ENCODE assay signal across 1 cellular context in the genomic region with DNA sequence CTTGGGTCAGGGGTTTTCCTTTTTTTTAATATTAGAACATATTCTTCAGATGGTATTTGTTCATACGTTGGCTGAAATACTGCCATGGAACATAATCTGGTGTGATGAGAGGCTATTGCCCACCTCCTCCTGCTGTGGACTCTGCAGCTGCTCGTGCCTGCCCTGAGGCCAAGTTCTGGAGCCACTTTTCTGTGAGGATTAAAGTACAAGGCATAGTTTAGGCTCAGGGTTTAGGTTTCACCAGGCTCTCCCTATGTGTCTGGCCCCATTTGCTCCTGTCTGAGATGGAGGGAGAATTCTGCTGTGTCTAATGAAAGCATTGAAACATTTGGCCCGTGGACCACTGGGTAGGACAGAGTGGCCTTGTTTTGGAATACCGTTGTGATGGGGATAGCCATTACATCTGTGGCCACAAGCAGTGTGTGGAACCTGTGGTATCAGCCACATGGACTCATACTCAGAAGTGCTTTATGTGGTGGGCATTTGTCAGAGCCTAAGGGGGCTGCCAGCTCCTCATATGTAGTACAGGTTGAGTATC.
TF ChIP-seq lines count a peak whose summit lies in the region.

No MANE protein-coding gene starts in this region.

TF ChIP-seq in GM12878, 131 proteins besides CTCF, POLR2A, EP300 and RAD21 (continued from another document):
- TF ChIP-seq MEF2B (IDR thresholded peaks at IDR 0.05; ENCODE audit: partially characterized antibody, poor library complexity, severe bottlenecking) (no peak), NR2C1 (IDR thresholded peaks at IDR 0.05) (no peak), YBX1 (IDR thresholded peaks at IDR 0.05) (no peak), CREB1 (IDR thresholded peaks at IDR 0.05; ENCODE audit: low read depth) (no peak), USF1 (IDR thresholded peaks at IDR 0.05; ENCODE audit: borderline replicate concordance, extremely low read length, insufficient read depth, low read depth, low read length) (no peak), MAX (IDR thresholded peaks at IDR 0.05; ENCODE audit: low read depth, low read length) (no peak), GATAD2B (conservative IDR thresholded peaks at IDR 0.05; ENCODE audit: low read depth) (no peak), BRCA1 (IDR thresholded peaks at IDR 0.05; ENCODE audit: low read depth, low read length) (no peak), ESRRA (IDR thresholded peaks at IDR 0.05; ENCODE audit: low read length) (no peak)
